ENCODE assay signal across 12 cellular contexts in the genomic region with DNA sequence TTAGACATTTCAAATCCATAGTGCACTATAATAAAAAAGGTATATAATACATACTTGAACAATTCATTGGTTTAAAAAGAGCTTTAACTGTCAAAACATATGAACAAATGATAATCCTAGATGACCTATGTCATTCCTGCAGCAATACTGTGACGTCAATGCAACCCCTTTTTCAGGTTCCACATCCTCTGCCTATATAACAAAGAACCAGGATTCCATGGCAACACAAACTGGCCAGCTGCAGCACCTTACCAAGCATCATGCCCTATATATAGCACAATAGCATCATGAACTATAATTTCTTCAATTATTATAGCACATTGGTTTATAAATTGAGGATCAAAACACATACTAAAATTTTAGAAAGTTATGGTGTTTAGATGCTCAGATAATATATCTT. TPM values are rescaled to one million over a fixed set of nuclear protein-coding genes. Genes with fewer than 3 reads are reported as not detected.
DNase-seq lines count a peak whose midpoint lies in the region; ATAC-seq lines count a peak whose summit lies in the region.
"Had no signal": no experiment of that assay in that cellular context is flagged by ENCODE, and none has a peak within 500 bp of the region (broad histone marks: within the 10 kb centered on the region; RNA-seq: fewer than 3 reads in every experiment).

No MANE protein-coding gene starts in this region.

- H3K27me3 ChIP-seq in SJSA1 (replicated peaks), result no peaks in the 10 kb centered on the region

- H3K4me1 ChIP-seq in SJSA1 (replicated peaks), result peaks cover 6% of the 10 kb centered on the region; the same call in 1 of the 2 replicates

- H3K4me3 ChIP-seq in SJSA1, result no peak overlapping the region

- no peak overlapping the region for H3K4me3 Mint-ChIP-seq in activated T-cell treated with anti-CD3 and anti-CD28 coated beads, Interleukin-2, amount 50 U/mL, for 72 hours
- no peak overlapping the region for H3K4me3 Mint-ChIP-seq in activated naive CD8-positive, alpha-beta T cell treated with anti-CD3 and anti-CD28 coated beads for 36 hours
- H3K4me3 Mint-ChIP-seq: central memory CD8-positive, alpha-beta T cell; T-helper 1 cell treated with Interleukin-12 subunit alpha and Interleukin-12 subunit beta and Interleukin-4 antibody, amounts not matched to agents 30 μg/mL and 1 μg/mL, for 36 hours had no signal

- DNase-seq in DMS53 (lab: John Stamatoyannopoulos, UW), result peak; percentile 98
- DNase-seq in SJSA1 (ENCODE audit: low read depth in 1 of 2, low spot score in 2 of 2), result no peak
- peak; percentile 3 for DNase-seq in iris pigment epithelial cell (ENCODE audit: low read depth)
- DNase-seq in activated T-cell treated with anti-CD3 and anti-CD28 coated beads, Interleukin-2, amount 50 U/mL, for 72 hours, result no peak
- no peak for DNase-seq in activated naive CD8-positive, alpha-beta T cell treated with anti-CD3 and anti-CD28 coated beads for 36 hours
- no peak for DNase-seq in D341Med (ENCODE audit: low spot score)
- DNase-seq: activated CD4-positive, alpha-beta T cell treated with anti-CD3 and anti-CD28 coated beads, Interleukin-2, amount 50 U/mL, for 1 hour; NCI-H1048 had no signal

- H3K27ac Mint-ChIP-seq in activated T-cell treated with anti-CD3 and anti-CD28 coated beads, Interleukin-2, amount 50 U/mL, for 72 hours, result no peak overlapping the region
- H3K27ac Mint-ChIP-seq in activated naive CD8-positive, alpha-beta T cell treated with anti-CD3 and anti-CD28 coated beads for 36 hours, result no peak overlapping the region
- H3K27ac Mint-ChIP-seq: T-helper 1 cell treated with Interleukin-12 subunit alpha and Interleukin-12 subunit beta and Interleukin-4 antibody, amounts not matched to agents 30 μg/mL and 1 μg/mL, for 36 hours had no signal

- no peaks in the 10 kb centered on the region for H3K36me3 ChIP-seq in SJSA1

- H3K27me3 Mint-ChIP-seq in activated T-cell treated with anti-CD3 and anti-CD28 coated beads, Interleukin-2, amount 50 U/mL, for 72 hours (ENCODE audit: low read depth), result no peaks in the 10 kb centered on the region
- no peaks in the 10 kb centered on the region for H3K27me3 Mint-ChIP-seq in activated naive CD8-positive, alpha-beta T cell treated with anti-CD3 and anti-CD28 coated beads for 36 hours
- H3K27me3 Mint-ChIP-seq: central memory CD8-positive, alpha-beta T cell had no signal

- no peaks in the 10 kb centered on the region for H3K9me3 ChIP-seq in SJSA1 (replicated peaks)

- peak overlapping the region; percentile 53; the same call in 1 of the 2 replicates for H3K27ac ChIP-seq in SJSA1

- no peaks in the 10 kb centered on the region for H3K4me1 Mint-ChIP-seq in activated T-cell treated with anti-CD3 and anti-CD28 coated beads, Interleukin-2, amount 50 U/mL, for 72 hours (ENCODE audit: low read depth)
- H3K4me1 Mint-ChIP-seq in activated naive CD8-positive, alpha-beta T cell treated with anti-CD3 and anti-CD28 coated beads for 36 hours, result no peaks in the 10 kb centered on the region
- H3K4me1 Mint-ChIP-seq: central memory CD8-positive, alpha-beta T cell had no signal

- H3K9me3 Mint-ChIP-seq in activated T-cell treated with anti-CD3 and anti-CD28 coated beads, Interleukin-2, amount 50 U/mL, for 72 hours, result no peaks in the 10 kb centered on the region
- no peaks in the 10 kb centered on the region for H3K9me3 Mint-ChIP-seq in activated naive CD8-positive, alpha-beta T cell treated with anti-CD3 and anti-CD28 coated beads for 36 hours
- H3K9me3 Mint-ChIP-seq: central memory CD8-positive, alpha-beta T cell; T-helper 1 cell treated with Interleukin-12 subunit alpha and Interleukin-12 subunit beta and Interleukin-4 antibody, amounts not matched to agents 30 μg/mL and 1 μg/mL, for 36 hours had no signal

- ATAC-seq in HG03432 (IDR thresholded peaks at IDR 0.05; ENCODE audit: unreplicated experiment) (peak; percentile 52), GM21786 (IDR thresholded peaks at IDR 0.05; ENCODE audit: unreplicated experiment) (no peak)
- no peak for ATAC-seq in activated T-cell treated with anti-CD3 and anti-CD28 coated beads, Interleukin-2, amount 50 U/mL, for 72 hours (replicated peaks in 1 of 2)

- no peaks in the 10 kb centered on the region for H3K36me3 Mint-ChIP-seq in activated T-cell treated with anti-CD3 and anti-CD28 coated beads, Interleukin-2, amount 50 U/mL, for 72 hours (ENCODE audit: insufficient read depth in 2 of 2)
- no peaks in the 10 kb centered on the region for H3K36me3 Mint-ChIP-seq in activated naive CD8-positive, alpha-beta T cell treated with anti-CD3 and anti-CD28 coated beads for 36 hours

RNA-seq across cellular contexts. Expression of a gene that starts 0.6 kb away (rescaled TPM):
- 1.4 and 2.9 TPM in 2 replicates for total RNA-seq in SJSA1 (2014; rRNA removed; shearing (Covaris generic))
- not detected for total RNA-seq in activated T-cell treated with anti-CD3 and anti-CD28 coated beads, Interleukin-2, amount 50 U/mL, for 72 hours
- not detected for total RNA-seq in activated naive CD8-positive, alpha-beta T cell treated with anti-CD3 and anti-CD28 coated beads for 36 hours

Comparison
In these comparisons a context has a peak if more than half of its experiments do, and no peak if none do; other contexts are left out.
1. DNase-seq: peak in DMS53 (single experiment) and iris pigment epithelial cell (single experiment); none in SJSA1 (0 of 2), activated T-cell treated with anti-CD3 and anti-CD28 coated beads, Interleukin-2, amount 50 U/mL, for 72 hours (0 of 2), activated naive CD8-positive, alpha-beta T cell treated with anti-CD3 and anti-CD28 coated beads for 36 hours (single experiment) and D341Med (single experiment).